Comparison of ENCODE assay signal across 8 cellular contexts in genomic region chr17:42679001-42679491, GRCh38. TPM values are rescaled to one million over a fixed set of nuclear protein-coding genes. Genes with fewer than 3 reads are reported as not detected.
DNase-seq lines count a peak whose midpoint lies in the region; ATAC-seq and TF ChIP-seq lines count a peak whose summit lies in the region.

No MANE protein-coding gene starts in this region.

- H3K36me3 ChIP-seq in NT2/D1 (ENCODE audit: insufficient read depth, insufficient read length, low read length) (peaks cover 2% of the 10 kb centered on the region), kidney epithelial cell (ENCODE audit: control insufficient read depth, insufficient read depth, low read length) (no peaks in the 10 kb centered on the region)

- H3K4me1 ChIP-seq in NT2/D1 (ENCODE audit: insufficient read depth, insufficient read length), result peaks cover 31% of the 10 kb centered on the region

- intact Hi-C loops in CD4-positive, alpha-beta T cell (cut with DNase I, micrococcal nuclease), result loop anchor here (1.0 to 10.0 kb wide), 4 partner anchors 70 to 1446 kb away; partner anchors contain the start of genes HDAC5 (in 1 of the 2), RETREG3 (in 1 of the 2) and TUBG1 (in 1 of the 2)

- POLR2A ChIA-PET in CD4-positive, alpha-beta T cell (lab: Charles Lee), result interaction anchor here (0.7 to 4.3 kb wide), 9 partner anchors 9 to 637 kb away, joined by 3 to 22 read pairs (median 3); partner anchors contain the start of genes PSMC3IP, RETREG3, STAT3 and TUBG1

- H3K9me3 Mint-ChIP-seq in CD4-positive, alpha-beta T cell, result no peaks in the 10 kb centered on the region
- no peaks in the 10 kb centered on the region for H3K9me3 Mint-ChIP-seq in stimulated activated memory B cell treated with anti-CD40 and anti-IgM and Interleukin-4, amounts not matched to agents 10 μg/mL and 1 μg/mL and 100 μg/mL, for 72 hours

- H3K36me3 Mint-ChIP-seq in CD4-positive, alpha-beta T cell (ENCODE audit: low read depth), result no peaks in the 10 kb centered on the region
- no peaks in the 10 kb centered on the region for H3K36me3 Mint-ChIP-seq in stimulated activated memory B cell treated with anti-CD40 and anti-IgM and Interleukin-4, amounts not matched to agents 10 μg/mL and 1 μg/mL and 100 μg/mL, for 72 hours

- H3K4me1 Mint-ChIP-seq in CD4-positive, alpha-beta T cell (ENCODE audit: low read depth), result peaks cover 75% of the 10 kb centered on the region
- peaks cover 80% of the 10 kb centered on the region for H3K4me1 Mint-ChIP-seq in stimulated activated memory B cell treated with anti-CD40 and anti-IgM and Interleukin-4, amounts not matched to agents 10 μg/mL and 1 μg/mL and 100 μg/mL, for 72 hours

- H3K9ac ChIP-seq in NT2/D1 (ENCODE audit: insufficient read length, low read depth), result peak overlapping the region; percentile 98

- H3K27ac ChIP-seq in CD4-positive, alpha-beta T cell (ENCODE audit: low read depth, low read length), result no peak overlapping the region

- H3K27me3 ChIP-seq in CD4-positive, alpha-beta T cell (ENCODE audit: control insufficient read depth, insufficient read depth, low read length), result peaks cover 58% of the 10 kb centered on the region
- H3K27me3 ChIP-seq in NT2/D1 (ENCODE audit: insufficient read depth, insufficient read length) (peaks cover 17% of the 10 kb centered on the region), kidney epithelial cell (ENCODE audit: control insufficient read depth, insufficient read depth, low read length) (peaks cover 3% of the 10 kb centered on the region)

- H3K27me3 Mint-ChIP-seq in CD4-positive, alpha-beta T cell, result peaks cover 66% of the 10 kb centered on the region
- peaks cover 29% of the 10 kb centered on the region for H3K27me3 Mint-ChIP-seq in stimulated activated memory B cell treated with anti-CD40 and anti-IgM and Interleukin-4, amounts not matched to agents 10 μg/mL and 1 μg/mL and 100 μg/mL, for 72 hours

- ATAC-seq in CD4-positive, alpha-beta T cell (ENCODE audit: poor library complexity), result peak; percentile 7
- no peak for ATAC-seq in stimulated activated memory B cell treated with anti-CD40 and anti-IgM and Interleukin-4, amounts not matched to agents 10 μg/mL and 1 μg/mL and 100 μg/mL, for 72 hours
- ATAC-seq in HG02973 (IDR thresholded peaks at IDR 0.05; ENCODE audit: unreplicated experiment), result no peak

- peak overlapping the region; percentile 79 for H3K27ac Mint-ChIP-seq in CD4-positive, alpha-beta T cell
- H3K27ac Mint-ChIP-seq in stimulated activated memory B cell treated with anti-CD40 and anti-IgM and Interleukin-4, amounts not matched to agents 10 μg/mL and 1 μg/mL and 100 μg/mL, for 72 hours, result peak overlapping the region; percentile 74

- H3K4me3 ChIP-seq in NT2/D1 (ENCODE audit: insufficient read length, low read depth) (peak overlapping the region; percentile 72), kidney epithelial cell (ENCODE audit: low read depth, low read length) (peak overlapping the region; percentile 56)

- DNase-seq in CD4-positive, alpha-beta T cell, result peak in 2 of 10 experiments; percentile 19 to 42
- DNase-seq in HT-29 (ENCODE audit: low spot score) (peak; percentile 57), NT2/D1 (ENCODE audit: low read depth, low spot score) (no peak), astrocyte of the hippocampus (ENCODE audit: low read depth, low spot score) (peak; percentile 49), kidney epithelial cell (ENCODE audit: low read depth) (no peak), KG1 (lab: John Stamatoyannopoulos, UW) (no peak)

- H3K9me3 ChIP-seq in CD4-positive, alpha-beta T cell (ENCODE audit: control insufficient read depth, low read length), result no peaks in the 10 kb centered on the region
- no peaks in the 10 kb centered on the region for H3K9me3 ChIP-seq in NT2/D1 (ENCODE audit: insufficient read depth, low read length)

- peak overlapping the region; percentile 84 for H3K4me3 Mint-ChIP-seq in CD4-positive, alpha-beta T cell
- H3K4me3 Mint-ChIP-seq in stimulated activated memory B cell treated with anti-CD40 and anti-IgM and Interleukin-4, amounts not matched to agents 10 μg/mL and 1 μg/mL and 100 μg/mL, for 72 hours, result peak overlapping the region; percentile 80

- no peak for TF ChIP-seq CTCF in CD4-positive, alpha-beta T cell (IDR thresholded peaks at IDR 0.05)
- peak; percentile 4 for TF ChIP-seq CTCF in kidney epithelial cell (IDR thresholded peaks at IDR 0.05; ENCODE audit: insufficient read depth, low read length, poor library complexity, severe bottlenecking)

- CTCF ChIA-PET in CD4-positive, alpha-beta T cell (lab: Charles Lee), result interaction anchor here (0.6 to 2.8 kb wide), 10 partner anchors 8 to 805 kb away, joined by 3 to 24 read pairs (median 4); partner anchors contain the start of genes BECN1, DHX8, NKIRAS2 and PSMC3IP

RNA-seq across cellular contexts. Expression of gene PLEKHH3, which starts 2.3 kb away (rescaled TPM):
- total RNA-seq in CD4-positive, alpha-beta T cell, result 1 to 10 TPM in 1 of 2 experiments, under 1 TPM in 1; 0.60 to 1.1 TPM
- total RNA-seq in HT-29 (2014; rRNA removed; shearing (Covaris generic)), result 34.2 and 49.4 TPM in 2 replicates
- total RNA-seq in kidney epithelial cell, result 10.2 and 11.2 TPM in 2 replicates

RNA-seq across cellular contexts. Expression of gene CCR10, which starts 2.6 kb away (rescaled TPM):
- total RNA-seq in CD4-positive, alpha-beta T cell, result 1 to 10 TPM; 1.5 to 2.4 TPM
- not detected in 2 replicates for total RNA-seq in HT-29 (2014; rRNA removed; shearing (Covaris generic))
- total RNA-seq in kidney epithelial cell, result 3.1 and 8.9 TPM in 2 replicates

RNA-seq across cellular contexts. Expression of gene CNTNAP1, which starts 3.3 kb away (rescaled TPM):
- total RNA-seq in CD4-positive, alpha-beta T cell, result 1 to 10 TPM; 4.4 to 4.5 TPM
- total RNA-seq in HT-29 (2014; rRNA removed; shearing (Covaris generic)), result 0.08 and 0.23 TPM in 2 replicates
- total RNA-seq in kidney epithelial cell, result 5.8 and 7.0 TPM in 2 replicates

RNA-seq across cellular contexts. Expression of gene TUBG2, which starts 20.0 kb away (rescaled TPM):
- 1 to 10 TPM; 9.0 to 9.7 TPM for total RNA-seq in CD4-positive, alpha-beta T cell
- total RNA-seq in HT-29 (2014; rRNA removed; shearing (Covaris generic)), result 7.4 and 8.7 TPM in 2 replicates
- total RNA-seq in kidney epithelial cell, result 11.3 and 15.0 TPM in 2 replicates

Comparison
In these comparisons a context has a peak if more than half of its experiments do, and no peak if none do; other contexts are left out.
1. DNase-seq: peak in HT-29 (single experiment) and astrocyte of the hippocampus (single experiment); none in NT2/D1 (single experiment), kidney epithelial cell (single experiment) and KG1 (single experiment).